Comparison of ENCODE assay signal across 15 cellular contexts in genomic region chr12:92519284-92519683, GRCh38.
"Had no signal": no experiment of that assay in that cellular context is flagged by ENCODE, and none has a peak within 500 bp of the region (broad histone marks: within the 10 kb centered on the region; RNA-seq: fewer than 3 reads in every experiment).

No MANE protein-coding gene starts in this region.

- H3K27me3 Mint-ChIP-seq: activated naive CD8-positive, alpha-beta T cell had no signal

- H3K36me3 Mint-ChIP-seq: natural killer cell, WTC11 had no signal

- ATAC-seq: natural killer cell, right cardiac atrium, WTC11 had no signal

- H3K4me1 Mint-ChIP-seq: WTC11 had no signal

- H3K4me3 Mint-ChIP-seq: activated naive CD8-positive, alpha-beta T cell; natural killer cell; WTC11 had no signal

- H3K27ac Mint-ChIP-seq: natural killer cell, WTC11 had no signal

- DNase-seq: activated CD8-positive, alpha-beta memory T cell treated with anti-CD3 and anti-CD28 coated beads for 24 hours; activated CD8-positive, alpha-beta memory T cell treated with anti-CD3 and anti-CD28 coated beads, Interleukin-2, amount 50 U/mL, for 48 hours; amygdala; dorsolateral prefrontal cortex; foreskin melanocyte; hypothalamus; mesendoderm; natural killer cell; nucleus accumbens; right cardiac atrium; stimulated activated CD4-positive, alpha-beta T cell treated with anti-CD3 and anti-CD28 coated beads, Interleukin-4, amount 100 ng/mL, for 1 hour; T-helper 2 cell; thyroid gland had no signal
